In genomic region chr1:156082111-156083091, GRCh38 we compare ENCODE assay signal across 8 cellular contexts. TPM values are rescaled to one million over a fixed set of nuclear protein-coding genes. Genes with fewer than 3 reads are reported as not detected.
DNase-seq lines count a peak whose midpoint lies in the region; ATAC-seq and TF ChIP-seq lines count a peak whose summit lies in the region.

Gene MEX3A (minus strand): TSS chr1:156082465. CDS start chr1:156081998, 467 bp downstream.

- no peaks in the 10 kb centered on the region for H3K9me2 ChIP-seq in OCI-LY1 (ENCODE audit: low read depth, low read length)

- DNase-seq in DMS53 (lab: John Stamatoyannopoulos, UW): peak; percentile 85
- peak; percentile 97 for DNase-seq in HuH-7 (ENCODE audit: low spot score)
- DNase-seq in activated T-cell treated with anti-CD3 and anti-CD28 coated beads, Interleukin-2, amount 50 U/mL, for 1 hour: peak; percentile 73
- DNase-seq in mucosa of descending colon: peak; percentile 80 to 86 (median 82)
- peak; percentile 52 to 57 for DNase-seq in stimulated activated naive CD8-positive, alpha-beta T cell treated with anti-CD3 and anti-CD28 coated beads, Interleukin-15, amount 100 ng/mL, for 72 hours
- DNase-seq in OCI-M2 (lab: John Stamatoyannopoulos, UW; ENCODE audit: unreplicated experiment): no peak

- H3K27ac ChIP-seq in OCI-LY1 (ENCODE audit: low read depth, low read length, poor library complexity, severe bottlenecking): no peak within 1 kb of the TSS

- H3K4me1 ChIP-seq in OCI-LY1 (ENCODE audit: insufficient read depth, low read length, severe bottlenecking): peaks cover 15% of the 10 kb centered on the region
- peaks cover 2% of the 10 kb centered on the region for H3K4me1 ChIP-seq in mucosa of descending colon (ENCODE audit: low read depth)

- H3K36me3 ChIP-seq in OCI-LY1 (ENCODE audit: insufficient read depth, low read length) (no peaks in the 10 kb centered on the region), mucosa of descending colon (ENCODE audit: low read depth) (no peaks in the 10 kb centered on the region)

- ATAC-seq in esophagus mucosa (peak; percentile 67), mucosa of descending colon (peak; percentile 89)
- ATAC-seq in stimulated activated naive CD8-positive, alpha-beta T cell treated with anti-CD3 and anti-CD28 coated beads, Interleukin-15, amount 100 ng/mL, for 72 hours: peak; percentile 82

- H3K9me3 ChIP-seq in OCI-LY1 (ENCODE audit: low read length) (no peaks in the 10 kb centered on the region), mucosa of descending colon (no peaks in the 10 kb centered on the region)

- H3K4me3 Mint-ChIP-seq in stimulated activated naive CD8-positive, alpha-beta T cell treated with anti-CD3 and anti-CD28 coated beads, Interleukin-15, amount 100 ng/mL, for 72 hours: peak within 1 kb of the TSS; percentile 88

- peaks cover 65% of the 10 kb centered on the region for H3K27me3 Mint-ChIP-seq in stimulated activated naive CD8-positive, alpha-beta T cell treated with anti-CD3 and anti-CD28 coated beads, Interleukin-15, amount 100 ng/mL, for 72 hours

- no peaks in the 10 kb centered on the region for H3K79me2 ChIP-seq in OCI-LY1 (ENCODE audit: insufficient read depth, low read length)

- H3F3A ChIP-seq in OCI-LY1 (ENCODE audit: insufficient read depth, low read length): 0 out of 2 replicates have a peak, but pooled peaks cover 4% of the 10 kb centered on the region

- H3K9me3 Mint-ChIP-seq in stimulated activated naive CD8-positive, alpha-beta T cell treated with anti-CD3 and anti-CD28 coated beads, Interleukin-15, amount 100 ng/mL, for 72 hours: no peaks in the 10 kb centered on the region

- H3K9ac ChIP-seq in OCI-LY1 (ENCODE audit: low read length): peak within 1 kb of the TSS; percentile 60

- peak within 1 kb of the TSS; percentile 59 for H3K4me3 ChIP-seq in OCI-LY1 (ENCODE audit: low read depth, low read length, poor library complexity, severe bottlenecking)
- peak within 1 kb of the TSS; percentile 34 for H3K4me3 ChIP-seq in mucosa of descending colon

- TF ChIP-seq CTCF in OCI-LY1 (IDR thresholded peaks at IDR 0.05; ENCODE audit: low read length) (no peak), mucosa of descending colon (IDR thresholded peaks at IDR 0.05) (no peak)

- intact Hi-C loops in mucosa of descending colon (cut with DNase I, micrococcal nuclease): no loop called here

- H3K4me2 ChIP-seq in OCI-LY1 (ENCODE audit: low read length): peak within 1 kb of the TSS; percentile 53

- H3K27me3 ChIP-seq in OCI-LY1 (ENCODE audit: insufficient read depth, low read length): peaks cover 10% of the 10 kb centered on the region; the same call in 1 of the 2 replicates

- no peak within 1 kb of the TSS for H2AFZ ChIP-seq in OCI-LY1 (ENCODE audit: low read length)

- peak within 1 kb of the TSS; percentile 64 to 74 for H3K27ac Mint-ChIP-seq in stimulated activated naive CD8-positive, alpha-beta T cell treated with anti-CD3 and anti-CD28 coated beads, Interleukin-15, amount 100 ng/mL, for 72 hours

- no peaks in the 10 kb centered on the region for H4K20me1 ChIP-seq in OCI-LY1 (ENCODE audit: insufficient read depth, low read length)

- peaks cover 8% of the 10 kb centered on the region for H3K4me1 Mint-ChIP-seq in stimulated activated naive CD8-positive, alpha-beta T cell treated with anti-CD3 and anti-CD28 coated beads, Interleukin-15, amount 100 ng/mL, for 72 hours

RNA-seq across cellular contexts. Expression of gene MEX3A, which starts in this region (rescaled TPM):
- total RNA-seq in esophagus mucosa (1.7 TPM), mucosa of descending colon (1 to 10 TPM in 1 of 3 donors, under 1 TPM in 2; 0.32 to 2.5 (median 0.66) TPM)
